In genomic region chr12:9673404-9674225, GRCh38 we compare ENCODE assay signal across 8 cellular contexts. TPM values are rescaled to one million over a fixed set of nuclear protein-coding genes. Genes with fewer than 3 reads are reported as not detected.
DNase-seq lines count a peak whose midpoint lies in the region; ATAC-seq and TF ChIP-seq lines count a peak whose summit lies in the region.

No MANE protein-coding gene starts in this region.

- CTCF ChIA-PET in mammary epithelial cell (lab: Charles Lee; ENCODE audit: low non-redundant PET) = no interaction called here

- BruUV-seq in mammary epithelial cell (replicated peaks; lab: Mats Ljungman, UMichigan) = no TSS peak

- H3K4me1 ChIP-seq in mammary epithelial cell (ENCODE audit: insufficient read depth, low read length) (peaks cover 19% of the 10 kb centered on the region), lung (ENCODE audit: control insufficient read depth in 2 of 2, insufficient read depth in 2 of 2, low read length in 2 of 2) (peaks cover 0 to 9% of the 10 kb centered on the region in 2 donors), tibial artery (peaks cover 0 to 12% (median 9%) of the 10 kb centered on the region in 4 donors)

- H3K36me3 ChIP-seq in mammary epithelial cell (ENCODE audit: insufficient read depth, low read length) = no peaks in the 10 kb centered on the region
- no peaks in the 10 kb centered on the region for H3K36me3 ChIP-seq in lung (ENCODE audit: control insufficient read depth in 2 of 2, insufficient read depth in 2 of 2, low read length in 2 of 2)
- H3K36me3 ChIP-seq in tibial artery = peaks cover 0 to 4% (median 0%) of the 10 kb centered on the region in 3 donors

- H3K9me3 ChIP-seq in mammary epithelial cell (replicated peaks; ENCODE audit: insufficient read depth, low read length) = no peaks in the 10 kb centered on the region
- no peaks in the 10 kb centered on the region for H3K9me3 ChIP-seq in lung (ENCODE audit: control insufficient read depth in 2 of 2, insufficient read depth in 1 of 2, low read length in 1 of 2)
- no peaks in the 10 kb centered on the region for H3K9me3 ChIP-seq in tibial artery

- DNase-seq in SW 1271 (lab: John Stamatoyannopoulos, UW) = peak; percentile 72 to 84
- peak; percentile 94 for DNase-seq in mammary epithelial cell
- DNase-seq in lung (ENCODE audit: low spot score) = peak; percentile 56
- DNase-seq in tibial artery = peak; percentile 35 to 74
- no peak for DNase-seq in glutamatergic neuron
- DNase-seq in cerebellar cortex (ENCODE audit: low spot score) = no peak

- peaks cover 4% of the 10 kb centered on the region for H3K9me3 Mint-ChIP-seq in glutamatergic neuron (ENCODE audit: unreplicated experiment)

- no peaks in the 10 kb centered on the region for H4K20me1 ChIP-seq in mammary epithelial cell (ENCODE audit: insufficient read depth, low read length)

- no peaks in the 10 kb centered on the region for H3K79me2 ChIP-seq in mammary epithelial cell (ENCODE audit: insufficient read depth, low read length)

- H3K36me3 Mint-ChIP-seq in glutamatergic neuron (ENCODE audit: unreplicated experiment) = no peaks in the 10 kb centered on the region

- peak overlapping the region; percentile 61 for H2AFZ ChIP-seq in mammary epithelial cell (ENCODE audit: low read depth, low read length)

- peak overlapping the region; percentile 52 for H3K4me2 ChIP-seq in mammary epithelial cell (ENCODE audit: insufficient read depth, low read depth, low read length)

- H3K4me3 ChIP-seq in mammary epithelial cell (replicated peaks in 1 of 3; ENCODE audit: insufficient read depth in 1 of 3, low read depth in 2 of 3, low read length in 3 of 3) (no peak overlapping the region), lung (no peak overlapping the region), tibial artery (no peak overlapping the region)

- no peaks in the 10 kb centered on the region for H3K27me3 ChIP-seq in mammary epithelial cell (ENCODE audit: insufficient read depth, low read length)
- no peaks in the 10 kb centered on the region for H3K27me3 ChIP-seq in lung (ENCODE audit: control insufficient read depth, insufficient read depth)
- no peaks in the 10 kb centered on the region for H3K27me3 ChIP-seq in tibial artery

- WGBS in mammary epithelial cell (ENCODE audit: low coverage, missing lambda C conversion rate) = 21% methylated on average over 6 of the region's 6 CpGs
- WGBS in lung, 2 donors = 41 to 44% methylated on average over 6 of the region's 6 CpGs

- no peak overlapping the region for H3K4me3 Mint-ChIP-seq in glutamatergic neuron (ENCODE audit: unreplicated experiment)

- no peaks in the 10 kb centered on the region for H3K27me3 Mint-ChIP-seq in glutamatergic neuron (ENCODE audit: unreplicated experiment)

- TF ChIP-seq CTCF in mammary epithelial cell (conservative IDR thresholded peaks at IDR 0.05 in 1 of 2, IDR thresholded peaks at IDR 0.05 in 1 of 2; ENCODE audit: extremely low read depth in 1 of 2, insufficient read depth in 1 of 2, low read depth in 1 of 2, low read length in 2 of 2) (no peak), lung (IDR thresholded peaks at IDR 0.05; ENCODE audit: control extremely low read depth, extremely low read depth) (no peak), tibial artery (IDR thresholded peaks at IDR 0.05) (no peak), glutamatergic neuron (IDR thresholded peaks at IDR 0.05; ENCODE audit: partially characterized antibody, unreplicated experiment) (no peak)

- H3K27ac ChIP-seq in mammary epithelial cell (ENCODE audit: insufficient read depth, low read depth, low read length) (peak overlapping the region; percentile 56), lung (ENCODE audit: low read depth in 1 of 2, low read length in 1 of 2) (peak overlapping the region in 1 of 2 donors; percentile 15), tibial artery (no peak overlapping the region)

- H3K27ac Mint-ChIP-seq in glutamatergic neuron (ENCODE audit: unreplicated experiment) = no peak overlapping the region

- ATAC-seq in GM18517 (IDR thresholded peaks at IDR 0.05; ENCODE audit: unreplicated experiment) (peak; percentile 33), HG03095 (IDR thresholded peaks at IDR 0.05; ENCODE audit: unreplicated experiment) (peak; percentile 35), lung (ENCODE audit: insufficient read depth, low FRiP score) (peak; percentile 77)

- no peak overlapping the region for H3K9ac ChIP-seq in mammary epithelial cell (ENCODE audit: insufficient read depth, low read length)

- no peaks in the 10 kb centered on the region for H3K4me1 Mint-ChIP-seq in glutamatergic neuron (ENCODE audit: low read depth, unreplicated experiment)

- intact Hi-C loops in mammary epithelial cell (cut with micrococcal nuclease) = loop anchor here (2.0 kb wide), 1 partner anchor 23 kb away; no protein-coding TSS in a partner anchor
- intact Hi-C loops in tibial artery (cut with DNase I; ENCODE audit: low total_unique reads) = no loop called here

- in situ Hi-C loops in mammary epithelial cell (cut with MboI; ENCODE audit: low sequenced_read_pairs in 2 of 2) = no loop called here

- dilution Hi-C loops in mammary epithelial cell (cut with HindIII; ENCODE audit: low sequenced_read_pairs) = no loop called here

RNA-seq across cellular contexts. Expression of gene CLEC2D, which starts 4.1 kb away (rescaled TPM):
- 1 to 10 TPM; 3.8 to 4.6 TPM for total RNA-seq in mammary epithelial cell
- polyA plus RNA-seq in mammary epithelial cell = 0.57 TPM
- 0.21 TPM for polyA minus RNA-seq in mammary epithelial cell
- 10 to 100 TPM; 11.6 to 30.5 TPM for total RNA-seq in lung
- 1 to 10 TPM; 4.4 to 6.4 TPM for polyA plus RNA-seq in lung
- 7.2 TPM for total RNA-seq in glutamatergic neuron (ENCODE audit: unreplicated experiment)

RNA-seq across cellular contexts. Expression of gene CLECL1, which starts 59.3 kb away (rescaled TPM):
- not detected for total RNA-seq in mammary epithelial cell
- not detected for polyA plus RNA-seq in mammary epithelial cell
- polyA minus RNA-seq in mammary epithelial cell = not detected
- total RNA-seq in lung = 1 to 10 TPM in 1 of 2 donors, under 1 TPM in 1; 0.74 to 2.1 TPM
- polyA plus RNA-seq in lung = 1 to 10 TPM in 1 of 2 donors, under 1 TPM in 1; 0.72 to 1.9 TPM
- not detected for total RNA-seq in glutamatergic neuron (ENCODE audit: unreplicated experiment)

Comparison
In these comparisons a context has a peak if more than half of its experiments do, and no peak if none do; other contexts are left out.
1. DNase-seq: peak in SW 1271 (2 of 2), mammary epithelial cell (single experiment), lung (single experiment) and tibial artery (2 of 2); none in glutamatergic neuron (single experiment) and cerebellar cortex (single experiment).
2. Peak in every context shown above with its lines, with median percentiles within 50 percentile points of each other: ATAC-seq.